In genomic region chr15:58865420-58865880, GRCh38 we compare ENCODE assay signal across 8 cellular contexts.
DNase-seq lines count a peak whose midpoint lies in the region; ATAC-seq and TF ChIP-seq lines count a peak whose summit lies in the region.

No MANE protein-coding gene starts in this region.

- H4K12ac ChIP-seq in trophoblast cell (ENCODE audit: low read depth, low read length) = no peak overlapping the region

- POLR2A ChIA-PET in PC-9 (lab: Charles Lee; ENCODE audit: unreplicated experiment) = interaction anchor here (0.7 to 0.8 kb wide), 3 partner anchors 46 to 392 kb away, joined by 4 to 24 read pairs (median 8); partner anchors contain the start of gene MINDY2

- no peak overlapping the region for H3K9ac ChIP-seq in trophoblast cell (ENCODE audit: low read length)

- no peaks in the 10 kb centered on the region for H3K36me3 ChIP-seq in PC-9 (ENCODE audit: low read depth)
- no peaks in the 10 kb centered on the region for H3K36me3 ChIP-seq in heart right ventricle
- H3K36me3 ChIP-seq in trophoblast cell (ENCODE audit: control insufficient read depth in 1 of 2, insufficient read depth in 2 of 2, low read length in 2 of 2) = no peaks in the 10 kb centered on the region

- TF ChIP-seq CTCF in PC-9 (conservative IDR thresholded peaks at IDR 0.05) = no peak
- TF ChIP-seq CTCF in heart right ventricle (IDR thresholded peaks at IDR 0.05) = no peak

- H3K4me3 ChIP-seq in PC-9 (peak overlapping the region; percentile 58), heart right ventricle (peak overlapping the region in 9 of 10 donors; percentile 23 to 61 (median 54)), trophoblast cell (ENCODE audit: low read depth, low read length) (no peak overlapping the region)

- no peak overlapping the region for H4K8ac ChIP-seq in trophoblast cell (ENCODE audit: low read depth, low read length)

- H3K23ac ChIP-seq in trophoblast cell (ENCODE audit: low read length) = no peak overlapping the region

- peak; percentile 35 for DNase-seq in DMS53 treated with DMSO at 0.1 percent for 48 hours (lab: John Stamatoyannopoulos, UW; ENCODE audit: unreplicated experiment)
- DNase-seq in PC-9 = peak; percentile 46 to 57
- DNase-seq in heart right ventricle = peak in 1 of 2 donors; percentile 19
- no peak for DNase-seq in trophoblast cell

- H3K18ac ChIP-seq in trophoblast cell (ENCODE audit: low read length) = no peak overlapping the region

- intact Hi-C loops in PC-9 (cut with micrococcal nuclease; ENCODE audit: unreplicated experiment) = loop anchor here (2.0 to 5.0 kb wide), 6 partner anchors 95 to 638 kb away; partner anchors contain the start of gene MINDY2
- intact Hi-C loops in heart right ventricle (cut with DNase I) = no loop called here

- TSS peak; percentile 55 for BruUV-seq in PC-9 (replicated peaks; lab: Mats Ljungman, UMichigan)

- H4K20me1 ChIP-seq in PC-9 (ENCODE audit: insufficient read depth) = no peaks in the 10 kb centered on the region

- CTCF ChIA-PET in PC-9 (lab: Charles Lee) = no interaction called here

- no peak overlapping the region for H2BK12ac ChIP-seq in trophoblast cell (ENCODE audit: low read length)

- WGBS in heart right ventricle, 2 donors = 28 to 31% methylated on average over 15 of the region's 15 CpGs
- no CpG with 5 or more reads among the region's 15 CpGs for WGBS in trophoblast cell (ENCODE audit: extremely low coverage, insufficient coverage, insufficient read length)

- no peak overlapping the region for H3K4ac ChIP-seq in trophoblast cell (ENCODE audit: low read depth, low read length)

- no peaks in the 10 kb centered on the region for H3K79me1 ChIP-seq in trophoblast cell (ENCODE audit: low read length)

- peaks cover 6% of the 10 kb centered on the region; the same call in 1 of the 2 replicates for H3K79me2 ChIP-seq in PC-9 (ENCODE audit: low read depth)
- peaks cover 2% of the 10 kb centered on the region for H3K79me2 ChIP-seq in trophoblast cell (ENCODE audit: control insufficient read depth, insufficient read depth, low read length, poor library complexity)

- peak overlapping the region; percentile 77 for H3K27ac ChIP-seq in PC-9
- H3K27ac ChIP-seq in heart right ventricle = peak overlapping the region in 9 of 10 donors; percentile 9 to 65 (median 35)
- H3K27ac ChIP-seq in trophoblast cell (ENCODE audit: low read depth, low read length) = no peak overlapping the region

- peak overlapping the region; percentile 3 for H2AK5ac ChIP-seq in trophoblast cell (ENCODE audit: low read length)

- H3K4me1 ChIP-seq in PC-9 (replicated peaks; ENCODE audit: insufficient read depth) = no peaks in the 10 kb centered on the region
- H3K4me1 ChIP-seq in heart right ventricle = peaks cover 0 to 16% (median 9%) of the 10 kb centered on the region in 9 donors
- peaks cover 4 to 6% of the 10 kb centered on the region in 2 experiments for H3K4me1 ChIP-seq in trophoblast cell (ENCODE audit: control insufficient read depth in 1 of 2, insufficient read depth in 2 of 2, low read length in 2 of 2)

- no peaks in the 10 kb centered on the region for H3K9me2 ChIP-seq in PC-9 (ENCODE audit: insufficient read depth)

- H3K9me3 ChIP-seq in PC-9 (ENCODE audit: insufficient read depth, low read depth) (no peaks in the 10 kb centered on the region), heart right ventricle (no peaks in the 10 kb centered on the region), trophoblast cell (ENCODE audit: insufficient read depth, low read depth, low read length) (no peaks in the 10 kb centered on the region)

- no peak overlapping the region for H3K14ac ChIP-seq in trophoblast cell (ENCODE audit: low read length)

- H3F3A ChIP-seq in PC-9 (ENCODE audit: insufficient read depth, low read depth) = peaks cover 17% of the 10 kb centered on the region; the same call in 1 of the 2 replicates

- H3K4me2 ChIP-seq in PC-9 = peak overlapping the region; percentile 69
- H3K4me2 ChIP-seq in trophoblast cell (ENCODE audit: low read length) = no peak overlapping the region

- H2BK5ac ChIP-seq in trophoblast cell (ENCODE audit: low read depth, low read length, poor library complexity) = no peak overlapping the region

- no peak overlapping the region for H4K91ac ChIP-seq in trophoblast cell (ENCODE audit: low read depth, low read length)

- peak; percentile 42 to 70 (median 56) for ATAC-seq in heart right ventricle
- no peak for ATAC-seq in GM21528 (IDR thresholded peaks at IDR 0.05; ENCODE audit: low FRiP score, unreplicated experiment)
- ATAC-seq in HG03432 (IDR thresholded peaks at IDR 0.05; ENCODE audit: unreplicated experiment) = no peak
- ATAC-seq in HG02852 (IDR thresholded peaks at IDR 0.05; ENCODE audit: unreplicated experiment) = no peak
- no peak for ATAC-seq in GM21619 (IDR thresholded peaks at IDR 0.05; ENCODE audit: unreplicated experiment)

- no peak overlapping the region for H2BK120ac ChIP-seq in trophoblast cell (ENCODE audit: insufficient read depth, low read length, poor library complexity)

- peak overlapping the region; percentile 82 for H2AFZ ChIP-seq in PC-9
- H2AFZ ChIP-seq in trophoblast cell (ENCODE audit: insufficient read depth, low read length, poor library complexity) = no peak overlapping the region

- H3K27me3 ChIP-seq in PC-9 (ENCODE audit: insufficient read depth, low read depth) (no peaks in the 10 kb centered on the region), heart right ventricle (no peaks in the 10 kb centered on the region), trophoblast cell (ENCODE audit: insufficient read depth, low read length) (no peaks in the 10 kb centered on the region)

Comparison
In these comparisons a context has a peak if more than half of its experiments do, and no peak if none do; other contexts are left out.
1. DNase-seq: peak in DMS53 treated with DMSO at 0.1 percent for 48 hours (single experiment) and PC-9 (2 of 2); none in trophoblast cell (0 of 2).
2. ATAC-seq: peak in heart right ventricle (8 of 8); none in GM21528 (single experiment), HG03432 (single experiment), HG02852 (single experiment) and GM21619 (single experiment).